ENCODE assay signal across 8 cellular contexts in the genomic region with DNA sequence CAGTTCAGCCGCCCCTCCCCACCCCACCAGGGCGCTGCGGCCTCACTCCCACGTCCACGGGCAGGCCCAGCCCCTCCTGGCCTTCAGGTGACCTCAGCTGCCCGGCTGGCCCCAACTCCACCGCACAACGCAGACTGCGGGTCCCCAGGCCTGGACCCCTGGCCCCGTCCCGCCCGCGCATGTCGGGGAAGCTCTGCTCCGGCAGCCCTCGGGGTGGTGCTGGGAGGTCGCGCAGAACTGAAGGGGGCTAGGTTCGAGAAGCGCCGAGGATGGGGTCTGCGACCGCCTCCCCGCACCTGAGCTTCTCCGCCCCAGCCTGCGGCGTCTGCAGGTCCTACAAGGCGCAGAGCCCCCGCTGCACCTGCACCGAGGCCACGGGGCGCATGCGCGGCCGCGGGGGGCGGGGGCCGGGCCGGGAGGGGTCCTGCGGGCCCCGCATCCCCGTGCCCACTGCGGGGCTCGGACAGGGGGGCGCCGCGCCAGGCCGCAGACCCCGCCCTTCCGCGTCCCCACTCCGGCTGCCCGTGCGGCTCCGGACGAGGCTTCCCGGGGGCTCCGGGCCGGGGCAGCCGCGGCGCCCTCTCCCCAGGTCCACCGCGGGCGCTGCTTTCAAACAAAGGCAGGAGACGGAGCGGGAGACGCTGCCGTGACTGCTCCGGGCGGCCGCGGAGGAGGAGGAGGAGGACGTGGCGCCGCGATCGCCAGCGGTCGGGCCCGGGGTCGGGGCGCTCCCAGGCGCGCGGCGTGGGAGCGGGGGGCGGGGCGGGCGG. TPM values are rescaled to one million over a fixed set of nuclear protein-coding genes. Genes with fewer than 3 reads are reported as not detected.
DNase-seq lines count a peak whose midpoint lies in the region; ATAC-seq and TF ChIP-seq lines count a peak whose summit lies in the region.

No MANE protein-coding gene starts in this region.

- peak overlapping the region; percentile 48 for H3K4me3 Mint-ChIP-seq in endodermal cell

- H3K27me3 ChIP-seq in endodermal cell (ENCODE audit: control insufficient read depth, insufficient read depth, low read length, poor library complexity, severe bottlenecking): peaks cover 61% of the 10 kb centered on the region

- DNase-seq in EH (ENCODE audit: low read depth) (peak; percentile 6), NCI-H1930 (lab: John Stamatoyannopoulos, UW) (peak; percentile 60 to 75), endodermal cell (peak; percentile 71), posterior cingulate gyrus (peak in 7 of 10 donors; percentile 44 to 94 (median 67)), NCI-H510A treated with DMSO at 0.1 percent for 48 hours (lab: John Stamatoyannopoulos, UW) (no peak)

- intact Hi-C loops in posterior cingulate gyrus (cut with DNase I): loop anchor here (5.0 kb wide), 1 partner anchor 51 kb away; a partner anchor contains a TSS

- no peak overlapping the region for H3K9ac ChIP-seq in endodermal cell (ENCODE audit: extremely low read depth, low read length, poor library complexity, severe bottlenecking)

- H3K9me3 Mint-ChIP-seq in endodermal cell: no peaks in the 10 kb centered on the region

- no peak overlapping the region for H3K27ac ChIP-seq in endodermal cell (ENCODE audit: low read depth, low read length)

- no peak for TF ChIP-seq CTCF in endodermal cell (conservative IDR thresholded peaks at IDR 0.05)

- no peaks in the 10 kb centered on the region for H3K4me1 Mint-ChIP-seq in endodermal cell

- no peaks in the 10 kb centered on the region for H3K9me3 ChIP-seq in endodermal cell (ENCODE audit: control insufficient read depth, low read length)

- no peaks in the 10 kb centered on the region for H3K36me3 Mint-ChIP-seq in endodermal cell (ENCODE audit: low read depth)

- H3K4me1 ChIP-seq in endodermal cell (ENCODE audit: control insufficient read depth, insufficient read depth, low read length): no peaks in the 10 kb centered on the region

- ATAC-seq in GM21447 (IDR thresholded peaks at IDR 0.05; ENCODE audit: unreplicated experiment): no peak
- no peak for ATAC-seq in GM18517 (IDR thresholded peaks at IDR 0.05; ENCODE audit: unreplicated experiment)
- ATAC-seq in GM21737 (IDR thresholded peaks at IDR 0.05; ENCODE audit: unreplicated experiment): no peak

- H3K27me3 Mint-ChIP-seq in endodermal cell (ENCODE audit: insufficient read depth): peaks cover 58% of the 10 kb centered on the region

- no peaks in the 10 kb centered on the region for H3K36me3 ChIP-seq in endodermal cell (ENCODE audit: control insufficient read depth, insufficient read depth, low read length)

- no peak overlapping the region for H3K27ac Mint-ChIP-seq in endodermal cell

- H3K4me3 ChIP-seq in endodermal cell (ENCODE audit: low read length): no peak overlapping the region

- WGBS in endodermal cell (ENCODE audit: insufficient coverage in 1 of 2, insufficient read length in 1 of 2), 2 experiments: 1 to 2% methylated on average over 32 to 91 of the region's 91 CpGs

RNA-seq across cellular contexts. Expression of a gene that starts 0.7 kb away (rescaled TPM):
- 1 to 10 TPM; 5.0 to 6.4 TPM for total RNA-seq in endodermal cell
- polyA plus RNA-seq in endodermal cell (2013, experiment 1 of 2): 13.4 TPM
- 11.1 TPM for polyA plus RNA-seq in endodermal cell (2013, experiment 2 of 2)

RNA-seq across cellular contexts. Expression of a gene that starts 49.7 kb away (rescaled TPM):
- total RNA-seq in endodermal cell: 10 to 100 TPM; 54.8 to 60.1 TPM
- polyA plus RNA-seq in endodermal cell (2013, experiment 1 of 2): 43.8 TPM
- polyA plus RNA-seq in endodermal cell (2013, experiment 2 of 2): 43.0 TPM
